ENCODE assay signal across 19 cellular contexts in genomic region chr12:121932914-121933521, GRCh38. TPM values are rescaled to one million over a fixed set of nuclear protein-coding genes. Genes with fewer than 3 reads are reported as not detected.
DNase-seq lines count a peak whose midpoint lies in the region; ATAC-seq, FAIRE-seq and TF ChIP-seq lines count a peak whose summit lies in the region.
"Had no signal": no experiment of that assay in that cellular context is flagged by ENCODE, and none has a peak within 500 bp of the region (broad histone marks: within the 10 kb centered on the region; RNA-seq: fewer than 3 reads in every experiment).

No MANE protein-coding gene starts in this region.

- peak overlapping the region; percentile 39; the same call in 1 of the 2 replicates for H3K4me2 ChIP-seq in GM23338
- peak overlapping the region; percentile 92 for H3K4me2 ChIP-seq in K562 (ENCODE audit: insufficient read depth, low read length)

- intact Hi-C loops in K562 (cut with micrococcal nuclease) (loop anchor here (5.0 kb wide), 1 partner anchor 89 kb away; the partner anchor contains the start of gene BCL7A), thyroid gland (cut with DNase I) (loop anchor here (10.0 kb wide), 1 partner anchor 92 kb away; the partner anchor contains the start of gene BCL7A), posterior vena cava (cut with DNase I) (no loop called here)

- no peak for TF ChIP-seq POLR2A in K562 (conservative IDR thresholded peaks at IDR 0.05)
- TF ChIP-seq POLR2A in thyroid gland (IDR thresholded peaks at IDR 0.05) = no peak

- no peak for TF ChIP-seq RAD21 in K562 (CRISPR knock-in tag; conservative IDR thresholded peaks at IDR 0.05 in 1 of 2, IDR thresholded peaks at IDR 0.05 in 1 of 2)

- H3K9me2 ChIP-seq in GM23338 (ENCODE audit: insufficient read depth) = no peaks in the 10 kb centered on the region

- in situ Hi-C loops in K562 (cut with MboI) = no loop called here

- H3K27me3 ChIP-seq in GM23338 (ENCODE audit: insufficient read depth) (no peaks in the 10 kb centered on the region), K562 (ENCODE audit: control insufficient read depth in 2 of 2, insufficient read depth in 2 of 2, low read length in 2 of 2) (no peaks in the 10 kb centered on the region), thyroid gland (no peaks in the 10 kb centered on the region)
- H3K27me3 ChIP-seq: SJCRH30 had no signal

- POLR2A ChIA-PET in K562 (lab: Yijun Ruan, JAX) = interaction anchor here (0.6 to 2.1 kb wide), 4 partner anchors 14 to 119 kb away, joined by 3 to 5 read pairs (median 3); no protein-coding TSS in a partner anchor

- FAIRE-seq in K562 (lab: Jason Lieb, UNC) = no peak
- FAIRE-seq: A204.1, GM12891, GM18507 had no signal

- peaks cover 21% of the 10 kb centered on the region for H3K4me1 Mint-ChIP-seq in GM23338

- H3K9ac ChIP-seq in K562 (ENCODE audit: insufficient read depth in 1 of 2, low read depth in 2 of 2, low read length in 2 of 2) = peak overlapping the region; percentile 89

- no peak overlapping the region; the same call in 2 of the 3 replicates for H3K4me3 Mint-ChIP-seq in GM23338

- peaks cover 4% of the 10 kb centered on the region; the same call in 1 of the 3 replicates for H3K36me3 Mint-ChIP-seq in GM23338 (ENCODE audit: low read depth)

- H3K27me3 Mint-ChIP-seq in GM23338 (ENCODE audit: insufficient read depth, low read depth, poor library complexity) = peaks cover 1% of the 10 kb centered on the region

- ATAC-seq in GM23338 (peak; percentile 40), K562 (peak; percentile 9; the same call in 2 of the 3 replicates), GM18511 (IDR thresholded peaks at IDR 0.05; ENCODE audit: unreplicated experiment) (no peak)

- 0 out of 2 replicates have a peak, but pooled peaks cover 4% of the 10 kb centered on the region for H3F3A ChIP-seq in GM23338 (replicated peaks; ENCODE audit: low read depth)

- no peaks in the 10 kb centered on the region; the same call in 2 of the 3 replicates for H3K9me3 Mint-ChIP-seq in GM23338

- H3K4me3 ChIP-seq in GM23338 = no peak overlapping the region
- H3K4me3 ChIP-seq in K562 = no peak overlapping the region
- no peak overlapping the region for H3K4me3 ChIP-seq in mesodermal cell (ENCODE audit: extremely low read depth, insufficient read depth, low read length, poor library complexity, severe bottlenecking)
- H3K4me3 ChIP-seq in thyroid gland (replicated peaks in 1 of 3) = no peak overlapping the region
- H3K4me3 ChIP-seq: SJCRH30 had no signal

- TF ChIP-seq EP300 in K562 (IDR thresholded peaks at IDR 0.05; ENCODE audit: low read length) = no peak

- 93% methylated on average over 4 of the region's 4 CpGs for WGBS in K562 (ENCODE audit: insufficient coverage, low coverage, missing lambda C conversion rate)
- WGBS in mesodermal cell (ENCODE audit: insufficient coverage in 2 of 2), 2 experiments = 93 to 98% methylated on average over 4 of the region's 4 CpGs
- 91% methylated on average over 4 of the region's 4 CpGs for WGBS in thyroid gland, 2 donors

- DNase-seq in GM23338 (ENCODE audit: low spot score) (no peak), K562 (ENCODE audit: extremely low read depth in 1 of 4, low spot score in 3 of 4) (peak in 1 of 4 experiments; percentile 29), thyroid gland (no peak), posterior vena cava (ENCODE audit: low spot score) (no peak), NCI-H2107 treated with DMSO at 0.1 percent for 48 hours (lab: John Stamatoyannopoulos, UW; ENCODE audit: unreplicated experiment) (no peak)
- DNase-seq: COR-L47, GF-D8, NCI-H1417, NCI-H1930, NCI-H2171, NCI-H446 treated with DMSO at 0.1 percent for 48 hours, NCI-H748 treated with DMSO at 0.1 percent for 48 hours, SJCRH30 had no signal

- H3K36me3 ChIP-seq in GM23338 (ENCODE audit: insufficient read depth) = no peaks in the 10 kb centered on the region; the same call in 1 of the 2 replicates
- H3K36me3 ChIP-seq in K562 (ENCODE audit: control insufficient read depth, insufficient read depth, low read length) = peaks cover 21% of the 10 kb centered on the region
- peaks cover 10% of the 10 kb centered on the region for H3K36me3 ChIP-seq in mesodermal cell (ENCODE audit: control insufficient read depth, insufficient read depth, low read length)
- H3K36me3 ChIP-seq in thyroid gland = no peaks in the 10 kb centered on the region
- H3K36me3 ChIP-seq: SJCRH30 had no signal

- H3K9me1 ChIP-seq in K562 (ENCODE audit: control insufficient read depth, insufficient read depth, low read length) = no peaks in the 10 kb centered on the region

- no TSS peak for BruUV-seq in K562 (replicated peaks; lab: Mats Ljungman, UMichigan)

- H3K79me2 ChIP-seq in GM23338 (replicated peaks; ENCODE audit: insufficient read depth) = no peaks in the 10 kb centered on the region
- peaks cover 22% of the 10 kb centered on the region for H3K79me2 ChIP-seq in K562 (ENCODE audit: control insufficient read depth, insufficient read depth, low read length)

- CTCF ChIA-PET in K562 (lab: Yijun Ruan, JAX; ENCODE audit: low intra/inter-chr PET ratio) = no interaction called here

- H3K4me1 ChIP-seq in GM23338 (ENCODE audit: insufficient read depth) = peaks cover 14% of the 10 kb centered on the region
- peaks cover 25 to 29% of the 10 kb centered on the region in 2 experiments; a peak in 4 of 5 replicates for H3K4me1 ChIP-seq in K562 (replicated peaks in 1 of 2; ENCODE audit: control insufficient read depth in 2 of 2, insufficient read depth in 2 of 2, low read length in 2 of 2)
- peaks cover 13% of the 10 kb centered on the region for H3K4me1 ChIP-seq in mesodermal cell (ENCODE audit: control insufficient read depth, insufficient read depth, low read length, poor library complexity, severe bottlenecking)
- peaks cover 4 to 23% of the 10 kb centered on the region in 2 donors for H3K4me1 ChIP-seq in thyroid gland
- H3K4me1 ChIP-seq: SJCRH30 had no signal

- no peaks in the 10 kb centered on the region for H3K9me3 ChIP-seq in K562 (replicated peaks; ENCODE audit: control insufficient read depth, insufficient read depth, low read depth, low read length)
- peaks cover 3% of the 10 kb centered on the region for H3K9me3 ChIP-seq in mesodermal cell (ENCODE audit: control insufficient read depth, low read length)
- H3K9me3 ChIP-seq in thyroid gland = no peaks in the 10 kb centered on the region
- H3K9me3 ChIP-seq: SJCRH30 had no signal

- H3K27ac ChIP-seq in GM23338 (ENCODE audit: low read depth) = 0 out of 2 replicates have a peak overlapping the region, but pooled peaks have one; percentile 21
- peak overlapping the region; percentile 95 for H3K27ac ChIP-seq in K562 (ENCODE audit: extremely low read depth, low read depth, low read length)
- peak overlapping the region; percentile 64 for H3K27ac ChIP-seq in mesodermal cell (ENCODE audit: low read depth, low read length, severe bottlenecking)
- peak overlapping the region; percentile 34 to 80 (median 72) for H3K27ac ChIP-seq in thyroid gland
- H3K27ac ChIP-seq: C4-2B, SJCRH30 had no signal

- no peak for TF ChIP-seq CTCF in GM23338 (conservative IDR thresholded peaks at IDR 0.05; ENCODE audit: low read depth in 2 of 2)
- no peak for TF ChIP-seq CTCF in K562 (IDR thresholded peaks at IDR 0.05 in 2 of 3, conservative IDR thresholded peaks at IDR 0.05 in 1 of 3; ENCODE audit: insufficient read depth in 2 of 3, low read depth in 1 of 3, low read length in 3 of 3)
- no peak for TF ChIP-seq CTCF in thyroid gland (IDR thresholded peaks at IDR 0.05)

- H3K27ac Mint-ChIP-seq in GM23338 = 0 out of 2 replicates have a peak overlapping the region, but pooled peaks have one; percentile 41

- no peaks in the 10 kb centered on the region for H4K20me1 ChIP-seq in GM23338 (replicated peaks; ENCODE audit: insufficient read depth)
- no peaks in the 10 kb centered on the region for H4K20me1 ChIP-seq in K562 (replicated peaks; ENCODE audit: control insufficient read depth, insufficient read depth, low read length)

- peak overlapping the region; percentile 49 for H2AFZ ChIP-seq in GM23338
- peak overlapping the region; percentile 98 for H2AFZ ChIP-seq in K562 (ENCODE audit: low read depth, low read length)

RNA-seq across cellular contexts. Expression of gene CFAP251, which starts 14.6 kb away (rescaled TPM):
- 1.6 and 2.5 TPM in 2 replicates for total RNA-seq in GM23338 (2014; rRNA removed; shearing (Covaris generic))
- 0.70 and 1.4 TPM in 2 replicates for polyA plus RNA-seq in GM23338 (2016; fragmentation: Nextera tagmentation; extraction: Ambion mirVana)
- 69.4 and 86.7 TPM in 2 replicates for total RNA-seq in K562 (2011; cell fraction: chromatin; rRNA removed; ENCODE audit: low replicate concordance)
- 33.5 and 44.6 TPM in 2 replicates for total RNA-seq in K562 (2011; cell fraction: nucleolus; rRNA removed)
- total RNA-seq in K562 (2011; cell fraction: nucleoplasm; rRNA removed) = 42.5 and 56.6 TPM in 2 replicates
- 23.9 and 25.2 TPM in 2 replicates for total RNA-seq in K562 (2014; rRNA removed)
- 16.6 and 19.0 TPM in 2 replicates for total RNA-seq in K562 (2014; rRNA removed; fragmentation: Illumina TruSeq; extraction: Trizol)
- 16.2 and 19.1 TPM in 2 replicates for total RNA-seq in K562 (2015; rRNA removed; fragmentation: Illumina TruSeq; extraction: Trizol)
- 17.2 and 18.2 TPM in 2 replicates for total RNA-seq in K562 (2021)
- 20.0 and 22.2 TPM in 2 replicates for polyA plus RNA-seq in K562 (2011; rRNA removed)
- 12.2 and 17.2 TPM in 2 replicates for polyA plus RNA-seq in K562 (2011; cell fraction: cytosol; rRNA removed)
- 42.3 and 43.1 TPM in 2 replicates for polyA plus RNA-seq in K562 (2011; cell fraction: nucleus; rRNA removed)
- polyA plus RNA-seq in K562 (2012) = 12.5 and 19.8 TPM in 2 replicates
- polyA plus RNA-seq in K562 (2014; fragmentation: Illumina TruSeq; extraction: Trizol) = 16.5 and 18.1 TPM in 2 replicates
- polyA plus RNA-seq in K562 (2014; fragmentation: Nextera tagmentation; extraction: Ambion mirVana) = 10 to 100 TPM; 17.4 to 24.3 TPM
- polyA plus RNA-seq in K562 (2014; rRNA removed) = 27.7 and 31.0 TPM in 2 replicates
- polyA minus RNA-seq in K562 (2011; rRNA and poly(A)+ RNA removed) = 38.6 and 40.6 TPM in 2 replicates
- 10.4 and 13.1 TPM in 2 replicates for polyA minus RNA-seq in K562 (2011; cell fraction: cytosol; rRNA and poly(A)+ RNA removed)
- 18.7 and 32.1 TPM in 2 replicates for polyA minus RNA-seq in K562 (2011; cell fraction: nucleus; rRNA and poly(A)+ RNA removed)
- 1.6 TPM for polyA plus RNA-seq in mesodermal cell (2013, experiment 1 of 2)
- polyA plus RNA-seq in mesodermal cell (2013, experiment 2 of 2) = 1.9 TPM
- total RNA-seq in thyroid gland = 10 to 100 TPM; 17.7 to 27.0 (median 23.7) TPM
- 1 to 10 TPM in 1 of 2 donors, under 1 TPM in 1; 0.65 to 1.9 TPM for total RNA-seq in posterior vena cava

RNA-seq across cellular contexts. Expression of gene PSMD9, which starts 44.4 kb away (rescaled TPM):
- total RNA-seq in GM23338 (2014; rRNA removed; shearing (Covaris generic)) = 36.3 and 48.2 TPM in 2 replicates
- polyA plus RNA-seq in GM23338 (2016; fragmentation: Nextera tagmentation; extraction: Ambion mirVana) (28.1 and 32.7 TPM in 2 replicates), K562 (2011; rRNA removed) (61.3 and 68.5 TPM in 2 replicates), K562 (2014; fragmentation: Illumina TruSeq; extraction: Trizol) (31.0 and 60.0 TPM in 2 replicates), K562 (2014; fragmentation: Nextera tagmentation; extraction: Ambion mirVana) (10 to 100 TPM; 12.2 to 22.8 TPM), K562 (2014; rRNA removed) (92.2 and 107 TPM in 2 replicates)
- 73.2 and 111 TPM in 2 replicates for total RNA-seq in K562 (2011; cell fraction: chromatin; rRNA removed; ENCODE audit: low replicate concordance)
- total RNA-seq in K562 (2011; cell fraction: nucleolus; rRNA removed) = 69.7 and 70.4 TPM in 2 replicates
- total RNA-seq in K562 (2011; cell fraction: nucleoplasm; rRNA removed) = 93.6 and 131 TPM in 2 replicates
- total RNA-seq in K562 (2014; rRNA removed) (143 and 187 TPM in 2 replicates), K562 (2014; rRNA removed; fragmentation: Illumina TruSeq; extraction: Trizol) (34.1 and 34.5 TPM in 2 replicates), K562 (2015; rRNA removed; fragmentation: Illumina TruSeq; extraction: Trizol) (61.7 and 78.2 TPM in 2 replicates), K562 (2021) (66.4 and 71.7 TPM in 2 replicates), thyroid gland (100 to 1,000 TPM in 2 of 4 donors, 10 to 100 TPM in 2; 67.9 to 149 (median 97.4) TPM), posterior vena cava (10 to 100 TPM; 37.9 to 42.1 TPM)
- polyA plus RNA-seq in K562 (2011; cell fraction: cytosol; rRNA removed) = 61.8 and 93.1 TPM in 2 replicates
- polyA plus RNA-seq in K562 (2011; cell fraction: nucleus; rRNA removed) = 51.5 and 53.5 TPM in 2 replicates
- 76.1 and 85.2 TPM in 2 replicates for polyA plus RNA-seq in K562 (2012)
- 29.3 and 37.7 TPM in 2 replicates for polyA minus RNA-seq in K562 (2011; rRNA and poly(A)+ RNA removed)
- polyA minus RNA-seq in K562 (2011; cell fraction: cytosol; rRNA and poly(A)+ RNA removed) = 23.0 and 42.7 TPM in 2 replicates
- polyA minus RNA-seq in K562 (2011; cell fraction: nucleus; rRNA and poly(A)+ RNA removed) = 13.3 and 29.5 TPM in 2 replicates
- polyA plus RNA-seq in mesodermal cell (2013, experiment 1 of 2) = 46.7 TPM
- 50.5 TPM for polyA plus RNA-seq in mesodermal cell (2013, experiment 2 of 2)

Comparison
In these comparisons a context has a peak if more than half of its experiments do, and no peak if none do; other contexts are left out.
1. H3K27ac ChIP-seq: peak in every context shown above with its lines; median percentile 95 in K562; 72 in thyroid gland; 64 in mesodermal cell; 21 in GM23338.
2. intact Hi-C loops: an anchor here in K562 (5.0 kb wide) and thyroid gland (10.0 kb wide); none called in posterior vena cava.